ENCODE assay signal across 10 cellular contexts in genomic region chr14:35390577-35391387, GRCh38. TPM values are rescaled to one million over a fixed set of nuclear protein-coding genes. Genes with fewer than 3 reads are reported as not detected.
A peak's percentile ranks its signal among the peaks of the same experiment; 100 is the strongest.
DNase-seq lines count a peak whose midpoint lies in the region; ATAC-seq and TF ChIP-seq lines count a peak whose summit lies in the region.
"Had no signal": no experiment of that assay in that cellular context is flagged by ENCODE, and none has a peak within 500 bp of the region (broad histone marks: within the 10 kb centered on the region; RNA-seq: fewer than 3 reads in every experiment).

No MANE protein-coding gene starts in this region.

- no peaks in the 10 kb centered on the region for H3K79me2 ChIP-seq in trophoblast cell (ENCODE audit: control insufficient read depth, insufficient read depth, low read length, poor library complexity)
- no peaks in the 10 kb centered on the region for H3K79me2 ChIP-seq in OCI-LY7 (ENCODE audit: insufficient read depth, low read depth, low read length)

- H3K9me3 Mint-ChIP-seq in WTC11 = no peaks in the 10 kb centered on the region
- H3K9me3 Mint-ChIP-seq: activated naive CD4-positive, alpha-beta T cell treated with anti-CD3 and anti-CD28 coated beads, Interleukin-2, amount 10 ng/mL, durations not matched to agents 7 days and 5 days; CD4-positive, CD25-positive, alpha-beta regulatory T cell had no signal

- no peak overlapping the region for H3K18ac ChIP-seq in trophoblast cell (ENCODE audit: low read length)

- no peak overlapping the region for H3K4ac ChIP-seq in trophoblast cell (ENCODE audit: low read depth, low read length)

- no peak overlapping the region for H4K12ac ChIP-seq in trophoblast cell (ENCODE audit: low read depth, low read length)

- H4K20me1 ChIP-seq in OCI-LY7 (ENCODE audit: insufficient read depth, low read length) = no peaks in the 10 kb centered on the region

- WGBS in trophoblast cell (ENCODE audit: extremely low coverage, insufficient coverage, insufficient read length) = no CpG with 5 or more reads among the region's 9 CpGs

- no peak overlapping the region for H2BK120ac ChIP-seq in trophoblast cell (ENCODE audit: insufficient read depth, low read length, poor library complexity)

- no peaks in the 10 kb centered on the region for H3K9me3 ChIP-seq in trophoblast cell (ENCODE audit: insufficient read depth, low read depth, low read length)
- H3K9me3 ChIP-seq in OCI-LY7 (ENCODE audit: low read length) = no peaks in the 10 kb centered on the region

- H3K23ac ChIP-seq in trophoblast cell (ENCODE audit: low read length) = no peak overlapping the region

- DNase-seq in NCI-H82 (lab: John Stamatoyannopoulos, UW) (peak; percentile 79), NCI-H82 treated with DMSO at 0.1 percent for 48 hours (lab: John Stamatoyannopoulos, UW; ENCODE audit: unreplicated experiment) (no peak), WTC11 (ENCODE audit: low spot score) (no peak), trophoblast cell (peak in 1 of 2 donors; percentile 28), Kasumi-1 (lab: John Stamatoyannopoulos, UW) (no peak), OCI-LY7 (ENCODE audit: low spot score) (no peak)
- DNase-seq: activated naive CD4-positive, alpha-beta T cell treated with anti-CD3 and anti-CD28 coated beads, Interleukin-2, amount 10 ng/mL, durations not matched to agents 7 days and 5 days; CD4-positive, CD25-positive, alpha-beta regulatory T cell had no signal

- H2AFZ ChIP-seq in trophoblast cell (ENCODE audit: insufficient read depth, low read length, poor library complexity) (no peak overlapping the region), OCI-LY7 (ENCODE audit: low read length) (no peak overlapping the region)

- no peaks in the 10 kb centered on the region for H3K9me2 ChIP-seq in OCI-LY7 (ENCODE audit: insufficient read depth, low read length)

- H3K4me3 Mint-ChIP-seq in WTC11 = no peak overlapping the region
- H3K4me3 Mint-ChIP-seq: activated naive CD4-positive, alpha-beta T cell treated with anti-CD3 and anti-CD28 coated beads, Interleukin-2, amount 10 ng/mL, durations not matched to agents 7 days and 5 days; CD4-positive, CD25-positive, alpha-beta regulatory T cell had no signal

- POLR2A ChIA-PET in WTC11 (lab: Charles Lee) = no interaction called here
- POLR2A ChIA-PET in OCI-LY7 (lab: Charles Lee) = interaction anchor here (1.3 kb wide), 1 partner anchor 20 kb away, joined by 3 read pairs; no protein-coding TSS in a partner anchor

- no peaks in the 10 kb centered on the region for H3K27me3 Mint-ChIP-seq in WTC11 (ENCODE audit: low read depth)
- H3K27me3 Mint-ChIP-seq: CD4-positive, CD25-positive, alpha-beta regulatory T cell had no signal

- ATAC-seq in HG03175 (IDR thresholded peaks at IDR 0.05; ENCODE audit: unreplicated experiment) (peak; percentile 87), WTC11 (no peak), GM18498 (IDR thresholded peaks at IDR 0.05; ENCODE audit: unreplicated experiment) (no peak)

- H4K8ac ChIP-seq in trophoblast cell (ENCODE audit: low read depth, low read length) = peak overlapping the region; percentile 7

- H2AK5ac ChIP-seq in trophoblast cell (ENCODE audit: low read length) = no peak overlapping the region

- BruUV-seq in OCI-LY7 (replicated peaks; lab: Mats Ljungman, UMichigan) = no TSS peak

- peak overlapping the region; percentile 20 for H2BK12ac ChIP-seq in trophoblast cell (ENCODE audit: low read length)

- H3K4me1 Mint-ChIP-seq in WTC11 = peaks cover 21% of the 10 kb centered on the region
- H3K4me1 Mint-ChIP-seq: activated naive CD4-positive, alpha-beta T cell treated with anti-CD3 and anti-CD28 coated beads, Interleukin-2, amount 10 ng/mL, durations not matched to agents 7 days and 5 days; CD4-positive, CD25-positive, alpha-beta regulatory T cell had no signal

- H3K36me3 ChIP-seq in trophoblast cell (ENCODE audit: control insufficient read depth in 1 of 2, insufficient read depth in 2 of 2, low read length in 2 of 2) (no peaks in the 10 kb centered on the region), OCI-LY7 (ENCODE audit: insufficient read depth, low read length) (no peaks in the 10 kb centered on the region)

- TF ChIP-seq CTCF in WTC11 (IDR thresholded peaks at IDR 0.05) (no peak), OCI-LY7 (conservative IDR thresholded peaks at IDR 0.05; ENCODE audit: low read length) (no peak)

- no peak overlapping the region for H2BK5ac ChIP-seq in trophoblast cell (ENCODE audit: low read depth, low read length, poor library complexity)

- H3K27me3 ChIP-seq in trophoblast cell (ENCODE audit: insufficient read depth, low read length) = no peaks in the 10 kb centered on the region

- peaks cover 9 to 10% of the 10 kb centered on the region in 2 experiments for H3K4me1 ChIP-seq in trophoblast cell (ENCODE audit: control insufficient read depth in 1 of 2, insufficient read depth in 2 of 2, low read length in 2 of 2)
- H3K4me1 ChIP-seq in OCI-LY7 (ENCODE audit: insufficient read depth, low read length, poor library complexity, severe bottlenecking) = no peaks in the 10 kb centered on the region

- no peak overlapping the region for H3K9ac ChIP-seq in trophoblast cell (ENCODE audit: low read length)

- no peaks in the 10 kb centered on the region for H3K36me3 Mint-ChIP-seq in WTC11
- H3K36me3 Mint-ChIP-seq: activated naive CD4-positive, alpha-beta T cell treated with anti-CD3 and anti-CD28 coated beads, Interleukin-2, amount 10 ng/mL, durations not matched to agents 7 days and 5 days; CD4-positive, CD25-positive, alpha-beta regulatory T cell had no signal

- no peak overlapping the region for H4K91ac ChIP-seq in trophoblast cell (ENCODE audit: low read depth, low read length)

- intact Hi-C loops in OCI-LY7 (cut with micrococcal nuclease; ENCODE audit: unreplicated experiment) = no loop called here

- H3K4me3 ChIP-seq in trophoblast cell (ENCODE audit: low read depth, low read length) (no peak overlapping the region), OCI-LY7 (ENCODE audit: low read depth, low read length, poor library complexity, severe bottlenecking) (no peak overlapping the region)

- H3K27ac ChIP-seq in trophoblast cell (ENCODE audit: low read depth, low read length) (no peak overlapping the region), OCI-LY7 (ENCODE audit: low read depth, low read length, poor library complexity, severe bottlenecking) (no peak overlapping the region)

- H3K4me2 ChIP-seq in trophoblast cell (ENCODE audit: low read length) (no peak overlapping the region), OCI-LY7 (ENCODE audit: low read length) (no peak overlapping the region)

- CTCF ChIA-PET in WTC11 (lab: Charles Lee) (no interaction called here), OCI-LY7 (lab: Charles Lee; ENCODE audit: unreplicated experiment) (no interaction called here)

- peaks cover 2% of the 10 kb centered on the region for H3K79me1 ChIP-seq in trophoblast cell (ENCODE audit: low read length)

- H3K14ac ChIP-seq in trophoblast cell (ENCODE audit: low read length) = no peak overlapping the region

- H3K27ac Mint-ChIP-seq in WTC11 = no peak overlapping the region
- H3K27ac Mint-ChIP-seq: activated naive CD4-positive, alpha-beta T cell treated with anti-CD3 and anti-CD28 coated beads, Interleukin-2, amount 10 ng/mL, durations not matched to agents 7 days and 5 days had no signal

TF ChIP-seq in WTC11, 78 proteins besides CTCF, POLR2A, EP300 and RAD21:
- 0 out of 2 replicates have a peak, but pooled peaks have one; percentile 3 for TF ChIP-seq GABPB1 (CRISPR knock-in tag; IDR thresholded peaks at IDR 0.05)
- no peak for TF ChIP-seq ZSCAN18 (CRISPR knock-in tag; IDR thresholded peaks at IDR 0.05)
- TF ChIP-seq IRF1 (CRISPR knock-in tag; IDR thresholded peaks at IDR 0.05) = no peak

RNA-seq across cellular contexts. Expression of gene NFKBIA, which starts 13.8 kb away (rescaled TPM):
- total RNA-seq in WTC11 (2021) (29.3 to 32.1 TPM (median 31.3 TPM) in 3 replicates), OCI-LY7 (2022) (37.0 and 43.6 TPM in 2 replicates)
- 116 and 119 TPM in 2 replicates for polyA plus RNA-seq in trophoblast cell (2013)
- total RNA-seq in OCI-LY7 (2014; rRNA removed; shearing (Covaris generic)) = 100 and 109 TPM in 2 replicates
